Comparison of ENCODE assay signal across 3 cellular contexts in the genomic region with DNA sequence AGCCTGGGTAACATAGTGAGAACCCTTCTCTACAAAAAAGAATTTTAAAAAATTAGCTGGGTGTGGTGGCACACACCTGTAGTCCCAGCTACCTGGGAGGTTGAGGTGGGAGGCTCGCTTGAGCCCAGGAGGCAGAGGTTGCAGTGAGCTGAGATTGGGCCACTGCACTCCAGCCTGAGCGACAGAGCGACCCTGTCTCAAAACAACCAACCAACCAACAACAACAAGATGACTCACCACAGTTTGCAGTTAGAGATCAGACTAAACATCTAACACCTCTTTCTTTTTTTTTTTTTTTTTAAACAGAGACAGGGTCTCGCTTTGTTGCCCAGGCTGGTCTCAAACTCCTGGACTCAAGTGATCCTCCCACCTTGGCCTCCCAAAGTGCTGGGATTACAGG. TPM values are rescaled to one million over a fixed set of nuclear protein-coding genes. Genes with fewer than 3 reads are reported as not detected.
"Had no signal": no experiment of that assay in that cellular context is flagged by ENCODE, and none has a peak within 500 bp of the region (broad histone marks: within the 10 kb centered on the region; RNA-seq: fewer than 3 reads in every experiment).

No MANE protein-coding gene starts in this region.

RNA-seq across cellular contexts. Expression of a gene that starts 20.4 kb away (rescaled TPM):
- total RNA-seq: GM23248, H7, HepG2 had no signal
- polyA plus RNA-seq: GM23248 had no signal
